In genomic region chr4:40629401-40630334, GRCh38 we compare ENCODE assay signal across 1 cellular context.
TF ChIP-seq lines count a peak whose summit lies in the region.

TSS of gene RBM47 (minus strand) at chr4:40629864. CDS start at chr4:40438893, 190,971 bp downstream.

TF ChIP-seq in HEK293, 187 proteins besides CTCF, POLR2A, EP300 and RAD21 (continued from another document and continues in another):
- TF ChIP-seq ZBTB11 (tag by site-specific recombination; conservative IDR thresholded peaks at IDR 0.05; ENCODE audit: low read depth) (0 out of 2 replicates have a peak, but pooled peaks have one; percentile 16), ZNF580 (tag by site-specific recombination; IDR thresholded peaks at IDR 0.05) (no peak), ZSCAN18 (tag by site-specific recombination; IDR thresholded peaks at IDR 0.05) (no peak), ZSCAN4 (tag by site-specific recombination; IDR thresholded peaks at IDR 0.05) (no peak), ZNF157 (tag by site-specific recombination; IDR thresholded peaks at IDR 0.05) (no peak), ZNF341 (tag by site-specific recombination; IDR thresholded peaks at IDR 0.05; ENCODE audit: low read depth) (peak; percentile 97), ZNF747 (tag by site-specific recombination; IDR thresholded peaks at IDR 0.05) (no peak), ZNF175 (tag by site-specific recombination; IDR thresholded peaks at IDR 0.05) (no peak), ZNF114 (tag by site-specific recombination; IDR thresholded peaks at IDR 0.05) (no peak), ZNF529 (tag by site-specific recombination; IDR thresholded peaks at IDR 0.05; ENCODE audit: insufficient replicate concordance) (no peak), ZNF561 (tag by site-specific recombination; IDR thresholded peaks at IDR 0.05; ENCODE audit: borderline replicate concordance) (no peak), ZNF473 (tag by site-specific recombination; IDR thresholded peaks at IDR 0.05) (no peak), BCL11A (tag by site-specific recombination; IDR thresholded peaks at IDR 0.05; ENCODE audit: low read depth) (no peak), ZNF398 (tag by site-specific recombination; IDR thresholded peaks at IDR 0.05) (peak; percentile 39; the same call in 1 of the 2 replicates), ZNF549 (tag by site-specific recombination; IDR thresholded peaks at IDR 0.05) (no peak), PBX3 (CRISPR knock-in tag; IDR thresholded peaks at IDR 0.05) (no peak), SCRT2 (tag by site-specific recombination; IDR thresholded peaks at IDR 0.05) (no peak), ZNF274 (IDR thresholded peaks at IDR 0.05; ENCODE audit: low read length) (no peak), ZNF274 (tag by site-specific recombination; IDR thresholded peaks at IDR 0.05; ENCODE audit: borderline replicate concordance) (no peak), ZNF677 (tag by site-specific recombination; IDR thresholded peaks at IDR 0.05) (no peak), ZNF366 (tag by site-specific recombination; conservative IDR thresholded peaks at IDR 0.05) (peak; percentile 65; the same call in 1 of the 2 replicates), OVOL3 (tag by site-specific recombination; IDR thresholded peaks at IDR 0.05) (no peak), ZNF302 (tag by site-specific recombination; IDR thresholded peaks at IDR 0.05; ENCODE audit: low read depth) (no peak), TSHZ1 (tag by site-specific recombination; IDR thresholded peaks at IDR 0.05; ENCODE audit: borderline replicate concordance) (no peak), IKZF3 (tag by site-specific recombination; IDR thresholded peaks at IDR 0.05) (peak; percentile 85), ZNF776 (tag by site-specific recombination; IDR thresholded peaks at IDR 0.05; ENCODE audit: borderline replicate concordance) (no peak), ZFP37 (tag by site-specific recombination; IDR thresholded peaks at IDR 0.05) (no peak), ZEB2 (tag by site-specific recombination; IDR thresholded peaks at IDR 0.05) (no peak), FEZF1 (tag by site-specific recombination; IDR thresholded peaks at IDR 0.05) (no peak), ZNF362 (tag by site-specific recombination; IDR thresholded peaks at IDR 0.05) (no peak), SP3 (tag by site-specific recombination; IDR thresholded peaks at IDR 0.05) (peak; percentile 62), ZNF148 (tag by site-specific recombination; IDR thresholded peaks at IDR 0.05; ENCODE audit: borderline replicate concordance) (no peak), ZNF623 (tag by site-specific recombination; IDR thresholded peaks at IDR 0.05) (no peak), PRDM2 (tag by site-specific recombination; IDR thresholded peaks at IDR 0.05; ENCODE audit: borderline replicate concordance) (no peak)
